ENCODE assay signal across 12 cellular contexts in genomic region chr4:681736-682451, GRCh38. TPM values are rescaled to one million over a fixed set of nuclear protein-coding genes. Genes with fewer than 3 reads are reported as not detected.
DNase-seq lines count a peak whose midpoint lies in the region; ATAC-seq and TF ChIP-seq lines count a peak whose summit lies in the region.
"Had no signal": no experiment of that assay in that cellular context is flagged by ENCODE, and none has a peak within 500 bp of the region (broad histone marks: within the 10 kb centered on the region; RNA-seq: fewer than 3 reads in every experiment).

No MANE protein-coding gene starts in this region.

- H3K4me3 ChIP-seq in CD4-positive, CD25-positive, alpha-beta regulatory T cell (ENCODE audit: low read depth, low read length), result no peak overlapping the region
- H3K4me3 ChIP-seq in H7 (ENCODE audit: insufficient read depth, low read depth, low read length) (peak overlapping the region; percentile 20; the same call in 1 of the 2 replicates), liver (ENCODE audit: low read depth in 1 of 3, low read length in 3 of 3) (peak overlapping the region in 1 of 3 donors; percentile 12), A673 (ENCODE audit: low read depth, low read length, poor library complexity, severe bottlenecking) (no peak overlapping the region)

- H3K9me3 Mint-ChIP-seq in CD4-positive, CD25-positive, alpha-beta regulatory T cell, result no peaks in the 10 kb centered on the region
- H3K9me3 Mint-ChIP-seq: stimulated activated naive CD8-positive, alpha-beta T cell treated with anti-CD3 and anti-CD28 coated beads, Interleukin-15, Interleukin-2, amounts not matched to agents 100 ng/mL and 50 ng/mL, for 24 hours had no signal

- no peak for TF ChIP-seq CTCF in VCaP (conservative IDR thresholded peaks at IDR 0.05)
- no peak for TF ChIP-seq CTCF in liver (IDR thresholded peaks at IDR 0.05; ENCODE audit: low read depth, low read length, missing input control)
- TF ChIP-seq CTCF in A673 (conservative IDR thresholded peaks at IDR 0.05; ENCODE audit: low read depth, low read length), result no peak

- CTCF ChIA-PET in A673 (lab: Charles Lee), result no interaction called here

- BruUV-seq in A673 (replicated peaks; lab: Mats Ljungman, UMichigan), result no TSS peak

- TF ChIP-seq RAD21 in liver (IDR thresholded peaks at IDR 0.05), result no peak

- H3K27me3 ChIP-seq in CD4-positive, CD25-positive, alpha-beta regulatory T cell (ENCODE audit: control insufficient read depth, insufficient read depth, low read length), result no peaks in the 10 kb centered on the region
- no peaks in the 10 kb centered on the region; the same call in 1 of the 2 replicates for H3K27me3 ChIP-seq in H7 (ENCODE audit: control insufficient read depth, insufficient read depth, low read length)
- no peaks in the 10 kb centered on the region for H3K27me3 ChIP-seq in liver (ENCODE audit: control insufficient read depth in 4 of 4, insufficient read depth in 4 of 4, low read length in 3 of 4)
- H3K27me3 ChIP-seq in A673 (replicated peaks; ENCODE audit: insufficient read depth, low read depth, low read length, poor library complexity), result no peaks in the 10 kb centered on the region

- H3K27ac Mint-ChIP-seq in CD4-positive, CD25-positive, alpha-beta regulatory T cell, result no peak overlapping the region
- H3K27ac Mint-ChIP-seq: stimulated activated naive CD8-positive, alpha-beta T cell treated with anti-CD3 and anti-CD28 coated beads, Interleukin-15, Interleukin-2, amounts not matched to agents 100 ng/mL and 50 ng/mL, for 24 hours had no signal

- H3K9me3 ChIP-seq in CD4-positive, CD25-positive, alpha-beta regulatory T cell (ENCODE audit: control insufficient read depth in 2 of 2, low read length in 2 of 2), result no peaks in the 10 kb centered on the region
- H3K9me3 ChIP-seq in liver (ENCODE audit: control insufficient read depth in 4 of 4, low read length in 3 of 4), result no peaks in the 10 kb centered on the region
- H3K9me3 ChIP-seq in A673 (ENCODE audit: low read depth, low read length, poor library complexity, severe bottlenecking), result no peaks in the 10 kb centered on the region

- no peaks in the 10 kb centered on the region for H3K36me3 Mint-ChIP-seq in CD4-positive, CD25-positive, alpha-beta regulatory T cell

- H3K27me3 Mint-ChIP-seq in CD4-positive, CD25-positive, alpha-beta regulatory T cell, result peaks cover 6% of the 10 kb centered on the region
- H3K27me3 Mint-ChIP-seq: stimulated activated naive CD8-positive, alpha-beta T cell treated with anti-CD3 and anti-CD28 coated beads, Interleukin-15, Interleukin-2, amounts not matched to agents 100 ng/mL and 50 ng/mL, for 24 hours had no signal

- peaks cover 13% of the 10 kb centered on the region for H3K4me1 ChIP-seq in CD4-positive, CD25-positive, alpha-beta regulatory T cell (ENCODE audit: control insufficient read depth, insufficient read depth, low read length, poor library complexity, severe bottlenecking)
- H3K4me1 ChIP-seq in liver (ENCODE audit: control insufficient read depth in 4 of 4, insufficient read depth in 4 of 4, low read length in 3 of 4), result peaks cover 3 to 19% (median 8%) of the 10 kb centered on the region in 4 donors
- peaks cover 4% of the 10 kb centered on the region for H3K4me1 ChIP-seq in A673 (ENCODE audit: insufficient read depth, low read length, poor library complexity, severe bottlenecking)

- POLR2A ChIA-PET in A673 (lab: Charles Lee; ENCODE audit: low non-redundant PET), result no interaction called here

- intact Hi-C loops in A673 (cut with micrococcal nuclease; ENCODE audit: unreplicated experiment), result no loop called here

- H3K27ac ChIP-seq in CD4-positive, CD25-positive, alpha-beta regulatory T cell (ENCODE audit: insufficient read depth, low read length, poor library complexity, severe bottlenecking), result no peak overlapping the region
- H3K27ac ChIP-seq in VCaP (peak overlapping the region; percentile 70), liver (ENCODE audit: low read depth in 1 of 2, low read length in 2 of 2) (no peak overlapping the region), A673 (ENCODE audit: low read depth, low read length, poor library complexity, severe bottlenecking) (no peak overlapping the region)
- H3K27ac ChIP-seq: epithelial cell of prostate had no signal

- peak in 1 of 2 donors; percentile 7 for ATAC-seq in CD4-positive, CD25-positive, alpha-beta regulatory T cell (ENCODE audit: low read depth in 2 of 2)
- ATAC-seq in HG03139 (IDR thresholded peaks at IDR 0.05; ENCODE audit: unreplicated experiment), result no peak

- H3K4me1 Mint-ChIP-seq in CD4-positive, CD25-positive, alpha-beta regulatory T cell, result peaks cover 0 to 18% (median 1%) of the 10 kb centered on the region in 4 donors

- DNase-seq in CD4-positive, CD25-positive, alpha-beta regulatory T cell, result peak in 2 of 3 donors; percentile 54 to 57
- peak; percentile 99 for DNase-seq in H7
- DNase-seq in NCI-H1092 (lab: John Stamatoyannopoulos, UW), result no peak
- no peak for DNase-seq in A673 (ENCODE audit: low spot score)
- no peak for DNase-seq in stimulated activated CD8-positive, alpha-beta memory T cell treated with anti-CD3 and anti-CD28 coated beads, Interleukin-4, amount 100 ng/mL, for 48 hours

- no peak overlapping the region for H3K9ac ChIP-seq in liver (ENCODE audit: low read depth in 1 of 2, low read length in 2 of 2)

- H3K4me3 Mint-ChIP-seq in CD4-positive, CD25-positive, alpha-beta regulatory T cell, result peak overlapping the region in 3 of 4 donors; percentile 38 to 61 (median 39)

- H3K36me3 ChIP-seq in CD4-positive, CD25-positive, alpha-beta regulatory T cell (ENCODE audit: control insufficient read depth, insufficient read depth, low read length), result no peaks in the 10 kb centered on the region
- H3K36me3 ChIP-seq in H7 (replicated peaks; ENCODE audit: control insufficient read depth, insufficient read depth, low read length) (no peaks in the 10 kb centered on the region), liver (ENCODE audit: control insufficient read depth in 4 of 4, insufficient read depth in 3 of 4, low read depth in 1 of 4, low read length in 3 of 4) (no peaks in the 10 kb centered on the region), A673 (ENCODE audit: insufficient read depth, low read length, poor library complexity, severe bottlenecking) (no peaks in the 10 kb centered on the region)

- 53% methylated on average over 58 of the region's 58 CpGs for WGBS in liver

TF ChIP-seq in liver, 16 proteins besides CTCF, POLR2A, EP300 and RAD21 (continues in another document):
- no peak for TF ChIP-seq REST (IDR thresholded peaks at IDR 0.05)
- peak; percentile 22 for TF ChIP-seq SP1 (IDR thresholded peaks at IDR 0.05)
- no peak for TF ChIP-seq FOXA2 (IDR thresholded peaks at IDR 0.05)
- TF ChIP-seq HNF4A (conservative IDR thresholded peaks at IDR 0.05), result peak in 1 of 2 donors; percentile 49

RNA-seq across cellular contexts. Expression of gene SLC49A3, which starts 7.1 kb away (rescaled TPM):
- 2.6 TPM for total RNA-seq in CD4-positive, CD25-positive, alpha-beta regulatory T cell
- polyA plus RNA-seq in CD4-positive, CD25-positive, alpha-beta regulatory T cell, result under 1 TPM; 0.32 to 0.84 (median 0.59) TPM
- 2.0 and 4.1 TPM in 2 replicates for total RNA-seq in H7 (2014; rRNA removed; shearing (Covaris generic))
- total RNA-seq in liver (1 to 10 TPM; 1.6 to 2.5 TPM), A673 (2021) (0.47 and 1.7 TPM in 2 replicates)
- 1 to 10 TPM in 1 of 2 donors, under 1 TPM in 1; 0.40 to 3.6 TPM for polyA plus RNA-seq in liver
- total RNA-seq: HT1080 had no signal
- polyA plus RNA-seq: neural cell had no signal

RNA-seq across cellular contexts. Expression of gene MYL5, which starts 7.6 kb away (rescaled TPM):
- 13.9 TPM for total RNA-seq in CD4-positive, CD25-positive, alpha-beta regulatory T cell
- polyA plus RNA-seq in CD4-positive, CD25-positive, alpha-beta regulatory T cell, result 1 to 10 TPM; 3.3 to 4.8 (median 4.6) TPM
- total RNA-seq in H7 (2014; rRNA removed; shearing (Covaris generic)), result 12.6 and 18.2 TPM in 2 replicates
- total RNA-seq in liver, result 1 to 10 TPM; 2.4 to 4.6 TPM
- polyA plus RNA-seq in liver, result 1 to 10 TPM; 4.8 to 5.0 TPM
- 11.7 and 13.0 TPM in 2 replicates for total RNA-seq in A673 (2021)

RNA-seq across cellular contexts. Expression of gene ATP5ME, which starts 7.8 kb away (rescaled TPM):
- total RNA-seq in CD4-positive, CD25-positive, alpha-beta regulatory T cell, result 123 TPM
- 100 to 1,000 TPM; 386 to 442 (median 418) TPM for polyA plus RNA-seq in CD4-positive, CD25-positive, alpha-beta regulatory T cell
- 410 and 452 TPM in 2 replicates for total RNA-seq in H7 (2014; rRNA removed; shearing (Covaris generic))
- total RNA-seq in liver, result 10 to 100 TPM; 31.4 to 75.9 TPM
- polyA plus RNA-seq in liver, result 100 to 1,000 TPM; 263 to 621 TPM
- total RNA-seq in A673 (2021), result 362 and 383 TPM in 2 replicates

RNA-seq across cellular contexts. Expression of gene PCGF3, which starts 23.7 kb away (rescaled TPM):
- 71.8 TPM for total RNA-seq in CD4-positive, CD25-positive, alpha-beta regulatory T cell
- polyA plus RNA-seq in CD4-positive, CD25-positive, alpha-beta regulatory T cell, result 1 to 10 TPM; 3.2 to 6.1 (median 4.6) TPM
- total RNA-seq in H7 (2014; rRNA removed; shearing (Covaris generic)), result 53.6 and 57.9 TPM in 2 replicates
- total RNA-seq in liver (10 to 100 TPM; 17.2 to 23.3 TPM), A673 (2021) (83.5 and 83.9 TPM in 2 replicates)
- polyA plus RNA-seq in liver, result 10 to 100 TPM; 11.0 to 11.4 TPM

RNA-seq across cellular contexts. Expression of gene PDE6B, which starts 56.5 kb away (rescaled TPM):
- total RNA-seq in CD4-positive, CD25-positive, alpha-beta regulatory T cell, result 12.3 TPM
- polyA plus RNA-seq in CD4-positive, CD25-positive, alpha-beta regulatory T cell, result 10 to 100 TPM; 13.6 to 19.8 (median 16.4) TPM
- 12.1 and 12.7 TPM in 2 replicates for total RNA-seq in H7 (2014; rRNA removed; shearing (Covaris generic))
- 1 to 10 TPM in 1 of 2 donors, under 1 TPM in 1; 0.59 to 7.3 TPM for total RNA-seq in liver
- under 1 TPM; 0.28 to 0.40 TPM for polyA plus RNA-seq in liver
- 10.4 and 12.9 TPM in 2 replicates for total RNA-seq in A673 (2021)

Comparison
In these comparisons a context has a peak if more than half of its experiments do, and no peak if none do; other contexts are left out.
1. DNase-seq: peak in CD4-positive, CD25-positive, alpha-beta regulatory T cell (2 of 3) and H7 (single experiment); none in NCI-H1092 (single experiment), A673 (single experiment) and stimulated activated CD8-positive, alpha-beta memory T cell treated with anti-CD3 and anti-CD28 coated beads, Interleukin-4, amount 100 ng/mL, for 48 hours (single experiment).